In genomic region chr17:71472809-71473789, GRCh38 we compare ENCODE assay signal across 8 cellular contexts.
DNase-seq lines count a peak whose midpoint lies in the region; ATAC-seq and FAIRE-seq lines count a peak whose summit lies in the region.

No MANE protein-coding gene starts in this region.

- H3K9me3 ChIP-seq in T-helper 17 cell (ENCODE audit: control insufficient read depth, low read length, poor library complexity, severe bottlenecking): no peaks in the 10 kb centered on the region

- H3K27me3 ChIP-seq in H7 (ENCODE audit: control insufficient read depth, insufficient read depth, low read length): no peaks in the 10 kb centered on the region

- DNase-seq in DMS153 (lab: John Stamatoyannopoulos, UW): peak; percentile 46
- peak; percentile 50 for DNase-seq in H7
- peak; percentile 22 for DNase-seq in NCI-H2029 (lab: John Stamatoyannopoulos, UW)
- peak; percentile 65 for DNase-seq in amniotic epithelial cell (ENCODE audit: low read depth)
- DNase-seq in iPS-NIHi11 (ENCODE audit: low spot score): peak; percentile 83
- DNase-seq in urothelium cell line (ENCODE audit: low spot score): peak; percentile 78
- no peak for DNase-seq in T-helper 17 cell

- no peaks in the 10 kb centered on the region for H3K36me3 Mint-ChIP-seq in T-helper 17 cell (ENCODE audit: low read depth)

- H3K4me3 Mint-ChIP-seq in T-helper 17 cell: no peak overlapping the region

- H3K4me1 Mint-ChIP-seq in T-helper 17 cell: no peaks in the 10 kb centered on the region

- ATAC-seq in T-helper 17 cell (no peak), GM21367 (IDR thresholded peaks at IDR 0.05; ENCODE audit: unreplicated experiment) (no peak)

- no peak overlapping the region for H3K27ac Mint-ChIP-seq in T-helper 17 cell

- no peaks in the 10 kb centered on the region for H3K36me3 ChIP-seq in H7 (replicated peaks; ENCODE audit: control insufficient read depth, insufficient read depth, low read length)

- peak; percentile 50 for FAIRE-seq in urothelium cell line (lab: Jason Lieb, UNC)

- no peak overlapping the region for H3K4me3 ChIP-seq in H7 (ENCODE audit: insufficient read depth, low read depth, low read length)

- peaks cover 5% of the 10 kb centered on the region for H3K27me3 Mint-ChIP-seq in T-helper 17 cell

Comparison
In these comparisons a context has a peak if more than half of its experiments do, and no peak if none do; other contexts are left out.
1. DNase-seq: peak in DMS153 (single experiment), H7 (single experiment), NCI-H2029 (single experiment), amniotic epithelial cell (single experiment), iPS-NIHi11 (single experiment) and urothelium cell line (single experiment); none in T-helper 17 cell (0 of 3).